1 cellular context compared by ENCODE assay signal in the genomic region with DNA sequence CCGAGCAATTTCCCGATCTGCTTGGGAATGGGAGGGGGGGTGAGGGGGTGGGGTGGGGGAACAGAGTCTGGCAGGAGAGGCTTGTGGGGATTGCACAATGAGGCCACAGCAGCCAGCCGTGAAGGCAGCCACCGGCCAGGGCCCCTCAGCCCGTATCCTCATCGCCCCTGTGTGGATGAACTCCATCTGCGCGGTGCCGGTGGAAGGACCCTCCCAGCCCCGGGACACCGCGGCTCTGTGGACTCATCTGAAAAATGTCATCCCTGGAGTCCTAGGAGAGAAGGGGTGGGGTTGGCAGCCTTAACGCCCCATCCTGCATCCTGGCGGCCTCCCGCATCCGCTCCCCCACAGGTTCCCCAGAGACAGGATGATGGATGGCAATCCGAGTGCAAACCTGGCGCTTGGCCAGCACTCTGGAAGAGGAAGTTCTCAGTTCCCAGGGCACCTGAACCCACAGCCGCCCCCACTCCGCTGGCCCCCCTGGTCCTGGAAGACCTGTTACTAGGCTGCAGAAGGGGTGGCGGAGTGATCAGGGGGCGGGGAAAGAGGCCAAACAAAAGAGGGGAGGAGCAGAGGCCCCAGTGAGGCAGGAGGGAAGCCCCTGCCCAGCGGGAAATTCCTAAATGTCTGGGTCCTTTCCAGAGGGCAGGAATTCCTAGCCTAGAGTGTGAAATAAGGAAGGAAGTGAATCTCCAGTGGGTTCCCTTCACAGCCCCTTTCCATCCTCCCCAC.
TF ChIP-seq lines count a peak whose summit lies in the region.

No MANE protein-coding gene starts in this region.

TF ChIP-seq in HepG2, 621 proteins besides CTCF, POLR2A, EP300 and RAD21 (continued from another document):
- TF ChIP-seq, protein P1, sequence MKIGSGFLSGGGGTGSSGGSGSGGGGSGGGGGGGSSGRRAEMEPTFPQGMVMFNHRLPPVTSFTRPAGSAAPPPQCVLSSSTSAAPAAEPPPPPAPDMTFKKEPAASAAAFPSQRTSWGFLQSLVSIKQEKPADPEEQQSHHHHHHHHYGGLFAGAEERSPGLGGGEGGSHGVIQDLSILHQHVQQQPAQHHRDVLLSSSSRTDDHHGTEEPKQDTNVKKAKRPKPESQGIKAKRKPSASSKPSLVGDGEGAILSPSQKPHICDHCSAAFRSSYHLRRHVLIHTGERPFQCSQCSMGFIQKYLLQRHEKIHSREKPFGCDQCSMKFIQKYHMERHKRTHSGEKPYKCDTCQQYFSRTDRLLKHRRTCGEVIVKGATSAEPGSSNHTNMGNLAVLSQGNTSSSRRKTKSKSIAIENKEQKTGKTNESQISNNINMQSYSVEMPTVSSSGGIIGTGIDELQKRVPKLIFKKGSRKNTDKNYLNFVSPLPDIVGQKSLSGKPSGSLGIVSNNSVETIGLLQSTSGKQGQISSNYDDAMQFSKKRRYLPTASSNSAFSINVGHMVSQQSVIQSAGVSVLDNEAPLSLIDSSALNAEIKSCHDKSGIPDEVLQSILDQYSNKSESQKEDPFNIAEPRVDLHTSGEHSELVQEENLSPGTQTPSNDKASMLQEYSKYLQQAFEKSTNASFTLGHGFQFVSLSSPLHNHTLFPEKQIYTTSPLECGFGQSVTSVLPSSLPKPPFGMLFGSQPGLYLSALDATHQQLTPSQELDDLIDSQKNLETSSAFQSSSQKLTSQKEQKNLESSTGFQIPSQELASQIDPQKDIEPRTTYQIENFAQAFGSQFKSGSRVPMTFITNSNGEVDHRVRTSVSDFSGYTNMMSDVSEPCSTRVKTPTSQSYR (CRISPR knock-in tag; IDR thresholded peaks at IDR 0.05; ENCODE audit: borderline replicate concordance): 0 out of 2 replicates have a peak, but pooled peaks have one; percentile 16
- TF ChIP-seq HOXA5 (CRISPR knock-in tag; IDR thresholded peaks at IDR 0.05): peak; percentile 100
- TF ChIP-seq RAD51 (IDR thresholded peaks at IDR 0.05; ENCODE audit: borderline replicate concordance): no peak
- no peak for TF ChIP-seq ZNF598 (CRISPR knock-in tag; IDR thresholded peaks at IDR 0.05; ENCODE audit: borderline replicate concordance)
- peak; percentile 100 for TF ChIP-seq HOXD1 (CRISPR knock-in tag; IDR thresholded peaks at IDR 0.05)
- no peak for TF ChIP-seq ATM (IDR thresholded peaks at IDR 0.05; ENCODE audit: borderline replicate concordance)
- peak; percentile 99 for TF ChIP-seq MEIS1 (CRISPR knock-in tag; IDR thresholded peaks at IDR 0.05; ENCODE audit: borderline replicate concordance)
- TF ChIP-seq, protein P2, sequence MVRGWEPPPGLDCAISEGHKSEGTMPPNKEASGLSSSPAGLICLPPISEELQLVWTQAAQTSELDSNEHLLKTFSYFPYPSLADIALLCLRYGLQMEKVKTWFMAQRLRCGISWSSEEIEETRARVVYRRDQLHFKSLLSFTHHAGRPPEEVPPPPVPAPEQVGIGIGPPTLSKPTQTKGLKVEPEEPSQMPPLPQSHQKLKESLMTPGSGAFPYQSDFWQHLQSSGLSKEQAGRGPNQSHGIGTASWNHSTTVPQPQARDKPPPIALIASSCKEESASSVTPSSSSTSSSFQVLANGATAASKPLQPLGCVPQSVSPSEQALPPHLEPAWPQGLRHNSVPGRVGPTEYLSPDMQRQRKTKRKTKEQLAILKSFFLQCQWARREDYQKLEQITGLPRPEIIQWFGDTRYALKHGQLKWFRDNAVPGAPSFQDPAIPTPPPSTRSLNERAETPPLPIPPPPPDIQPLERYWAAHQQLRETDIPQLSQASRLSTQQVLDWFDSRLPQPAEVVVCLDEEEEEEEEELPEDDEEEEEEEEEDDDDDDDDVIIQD (CRISPR knock-in tag; IDR thresholded peaks at IDR 0.05; ENCODE audit: low read depth): no peak
- peak; percentile 18; the same call in 1 of the 2 replicates for TF ChIP-seq HDAC2 (CRISPR knock-in tag; IDR thresholded peaks at IDR 0.05)
- TF ChIP-seq MEIS2 (CRISPR knock-in tag; IDR thresholded peaks at IDR 0.05): peak; percentile 100
- TF ChIP-seq, protein P3, sequence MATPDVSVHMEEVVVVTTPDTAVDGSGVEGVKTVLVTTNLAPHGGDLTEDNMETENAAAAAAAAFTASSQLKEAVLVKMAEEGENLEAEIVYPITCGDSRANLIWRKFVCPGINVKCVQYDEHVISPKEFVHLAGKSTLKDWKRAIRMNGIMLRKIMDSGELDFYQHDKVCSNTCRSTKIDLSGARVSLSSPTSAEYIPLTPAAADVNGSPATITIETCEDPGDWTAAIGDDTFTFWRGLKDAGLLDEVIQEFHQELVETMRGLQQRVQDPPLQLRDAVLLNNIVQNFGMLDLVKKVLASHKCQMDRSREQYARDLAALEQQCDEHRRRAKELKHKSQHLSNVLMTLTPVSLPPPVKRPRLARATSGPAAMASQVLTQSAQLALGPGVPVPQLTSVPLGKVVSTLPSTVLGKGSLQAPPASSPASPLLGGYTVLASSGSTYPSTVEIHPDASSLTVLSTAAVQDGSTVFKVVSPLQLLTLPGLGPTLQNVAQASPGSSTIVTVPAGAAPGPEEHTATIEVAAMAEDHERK (CRISPR knock-in tag; IDR thresholded peaks at IDR 0.05; ENCODE audit: low read depth): no peak
- TF ChIP-seq, protein P4, sequence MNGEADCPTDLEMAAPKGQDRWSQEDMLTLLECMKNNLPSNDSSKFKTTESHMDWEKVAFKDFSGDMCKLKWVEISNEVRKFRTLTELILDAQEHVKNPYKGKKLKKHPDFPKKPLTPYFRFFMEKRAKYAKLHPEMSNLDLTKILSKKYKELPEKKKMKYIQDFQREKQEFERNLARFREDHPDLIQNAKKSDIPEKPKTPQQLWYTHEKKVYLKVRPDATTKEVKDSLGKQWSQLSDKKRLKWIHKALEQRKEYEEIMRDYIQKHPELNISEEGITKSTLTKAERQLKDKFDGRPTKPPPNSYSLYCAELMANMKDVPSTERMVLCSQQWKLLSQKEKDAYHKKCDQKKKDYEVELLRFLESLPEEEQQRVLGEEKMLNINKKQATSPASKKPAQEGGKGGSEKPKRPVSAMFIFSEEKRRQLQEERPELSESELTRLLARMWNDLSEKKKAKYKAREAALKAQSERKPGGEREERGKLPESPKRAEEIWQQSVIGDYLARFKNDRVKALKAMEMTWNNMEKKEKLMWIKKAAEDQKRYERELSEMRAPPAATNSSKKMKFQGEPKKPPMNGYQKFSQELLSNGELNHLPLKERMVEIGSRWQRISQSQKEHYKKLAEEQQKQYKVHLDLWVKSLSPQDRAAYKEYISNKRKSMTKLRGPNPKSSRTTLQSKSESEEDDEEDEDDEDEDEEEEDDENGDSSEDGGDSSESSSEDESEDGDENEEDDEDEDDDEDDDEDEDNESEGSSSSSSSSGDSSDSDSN (CRISPR knock-in tag; IDR thresholded peaks at IDR 0.05): peak; percentile 30
- TF ChIP-seq, protein P5, sequence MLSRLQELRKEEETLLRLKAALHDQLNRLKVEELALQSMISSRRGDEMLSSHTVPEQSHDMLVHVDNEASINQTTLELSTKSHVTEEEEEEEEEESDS (CRISPR knock-in tag; IDR thresholded peaks at IDR 0.05; ENCODE audit: borderline replicate concordance): no peak
- TF ChIP-seq KDM5B (CRISPR knock-in tag; IDR thresholded peaks at IDR 0.05; ENCODE audit: borderline replicate concordance): 0 out of 2 replicates have a peak, but pooled peaks have one; percentile 27
- TF ChIP-seq, protein P6, sequence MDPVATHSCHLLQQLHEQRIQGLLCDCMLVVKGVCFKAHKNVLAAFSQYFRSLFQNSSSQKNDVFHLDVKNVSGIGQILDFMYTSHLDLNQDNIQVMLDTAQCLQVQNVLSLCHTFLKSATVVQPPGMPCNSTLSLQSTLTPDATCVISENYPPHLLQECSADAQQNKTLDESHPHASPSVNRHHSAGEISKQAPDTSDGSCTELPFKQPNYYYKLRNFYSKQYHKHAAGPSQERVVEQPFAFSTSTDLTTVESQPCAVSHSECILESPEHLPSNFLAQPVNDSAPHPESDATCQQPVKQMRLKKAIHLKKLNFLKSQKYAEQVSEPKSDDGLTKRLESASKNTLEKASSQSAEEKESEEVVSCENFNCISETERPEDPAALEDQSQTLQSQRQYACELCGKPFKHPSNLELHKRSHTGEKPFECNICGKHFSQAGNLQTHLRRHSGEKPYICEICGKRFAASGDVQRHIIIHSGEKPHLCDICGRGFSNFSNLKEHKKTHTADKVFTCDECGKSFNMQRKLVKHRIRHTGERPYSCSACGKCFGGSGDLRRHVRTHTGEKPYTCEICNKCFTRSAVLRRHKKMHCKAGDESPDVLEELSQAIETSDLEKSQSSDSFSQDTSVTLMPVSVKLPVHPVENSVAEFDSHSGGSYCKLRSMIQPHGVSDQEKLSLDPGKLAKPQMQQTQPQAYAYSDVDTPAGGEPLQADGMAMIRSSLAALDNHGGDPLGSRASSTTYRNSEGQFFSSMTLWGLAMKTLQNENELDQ (CRISPR knock-in tag; IDR thresholded peaks at IDR 0.05; ENCODE audit: borderline replicate concordance): no peak
- TF ChIP-seq, protein P7, sequence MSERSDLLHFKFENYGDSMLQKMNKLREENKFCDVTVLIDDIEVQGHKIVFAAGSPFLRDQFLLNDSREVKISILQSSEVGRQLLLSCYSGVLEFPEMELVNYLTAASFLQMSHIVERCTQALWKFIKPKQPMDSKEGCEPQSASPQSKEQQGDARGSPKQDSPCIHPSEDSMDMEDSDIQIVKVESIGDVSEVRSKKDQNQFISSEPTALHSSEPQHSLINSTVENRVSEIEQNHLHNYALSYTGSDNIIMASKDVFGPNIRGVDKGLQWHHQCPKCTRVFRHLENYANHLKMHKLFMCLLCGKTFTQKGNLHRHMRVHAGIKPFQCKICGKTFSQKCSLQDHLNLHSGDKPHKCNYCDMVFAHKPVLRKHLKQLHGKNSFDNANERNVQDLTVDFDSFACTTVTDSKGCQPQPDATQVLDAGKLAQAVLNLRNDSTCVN (CRISPR knock-in tag; IDR thresholded peaks at IDR 0.05; ENCODE audit: borderline replicate concordance): no peak
- TF ChIP-seq SP5 (CRISPR knock-in tag; IDR thresholded peaks at IDR 0.05; ENCODE audit: borderline replicate concordance, low read depth): peak; percentile 59; the same call in 1 of the 2 replicates
- TF ChIP-seq ZNF615 (CRISPR knock-in tag; IDR thresholded peaks at IDR 0.05; ENCODE audit: borderline replicate concordance): no peak
- TF ChIP-seq, protein P8, sequence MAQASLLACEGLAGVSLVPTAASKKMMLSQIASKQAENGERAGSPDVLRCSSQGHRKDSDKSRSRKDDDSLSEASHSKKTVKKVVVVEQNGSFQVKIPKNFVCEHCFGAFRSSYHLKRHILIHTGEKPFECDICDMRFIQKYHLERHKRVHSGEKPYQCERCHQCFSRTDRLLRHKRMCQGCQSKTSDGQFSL (CRISPR knock-in tag; IDR thresholded peaks at IDR 0.05): 0 out of 2 replicates have a peak, but pooled peaks have one; percentile 57
- TF ChIP-seq, protein P9, sequence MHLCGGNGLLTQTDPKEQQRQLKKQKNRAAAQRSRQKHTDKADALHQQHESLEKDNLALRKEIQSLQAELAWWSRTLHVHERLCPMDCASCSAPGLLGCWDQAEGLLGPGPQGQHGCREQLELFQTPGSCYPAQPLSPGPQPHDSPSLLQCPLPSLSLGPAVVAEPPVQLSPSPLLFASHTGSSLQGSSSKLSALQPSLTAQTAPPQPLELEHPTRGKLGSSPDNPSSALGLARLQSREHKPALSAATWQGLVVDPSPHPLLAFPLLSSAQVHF (CRISPR knock-in tag; IDR thresholded peaks at IDR 0.05): no peak
- no peak for TF ChIP-seq ZFP36 (IDR thresholded peaks at IDR 0.05; ENCODE audit: borderline replicate concordance, low read depth, low read length, partially characterized antibody)
- no peak for TF ChIP-seq ZFP82 (CRISPR knock-in tag; IDR thresholded peaks at IDR 0.05; ENCODE audit: borderline replicate concordance)
- no peak for TF ChIP-seq MLLT10 (CRISPR knock-in tag; IDR thresholded peaks at IDR 0.05)
- TF ChIP-seq MAF1 (CRISPR knock-in tag; IDR thresholded peaks at IDR 0.05; ENCODE audit: borderline replicate concordance): no peak
- TF ChIP-seq HNF4G (IDR thresholded peaks at IDR 0.05; ENCODE audit: borderline replicate concordance, low read depth, low read length): no peak
- TF ChIP-seq HNF4G (CRISPR knock-in tag; IDR thresholded peaks at IDR 0.05; ENCODE audit: borderline replicate concordance, low read depth): no peak
